ENCODE assay signal across 27 cellular contexts in genomic region chr11:129955282-129955681, GRCh38.
"Had no signal": no experiment of that assay in that cellular context is flagged by ENCODE, and none has a peak within 500 bp of the region (broad histone marks: within the 10 kb centered on the region; RNA-seq: fewer than 3 reads in every experiment).

No MANE protein-coding gene starts in this region.

- H3K27ac ChIP-seq: neural progenitor cell, ovary, parathyroid adenoma, psoas muscle, right lobe of liver, sigmoid colon, stomach, thoracic aorta, thyroid gland, tibial nerve, upper lobe of left lung, vagina had no signal

- H3K4me3 ChIP-seq: neural progenitor cell, ovary, psoas muscle, right lobe of liver, sigmoid colon, stomach, thoracic aorta, thyroid gland, tibial nerve, upper lobe of left lung, vagina had no signal

- H3K36me3 ChIP-seq: ovary had no signal

- H2AFZ ChIP-seq: neural progenitor cell, parathyroid adenoma had no signal

- H3K4me1 ChIP-seq: neural progenitor cell, parathyroid adenoma, psoas muscle, right lobe of liver, vagina had no signal

- H3K79me2 ChIP-seq: parathyroid adenoma had no signal

- H3K9me3 Mint-ChIP-seq: nephron; neural progenitor cell; stimulated activated effector memory CD8-positive, alpha-beta T cell treated with anti-CD3 and anti-CD28 coated beads, Interleukin-12 subunit alpha, Interleukin-12 subunit beta, amount 100 ng/mL, for 72 hours; stimulated activated naive B cell treated with anti-CD40 and anti-IgM and Interleukin-4, amounts not matched to agents 10 μg/mL and 1 μg/mL and 100 μg/mL, for 72 hours; stimulated activated naive CD8-positive, alpha-beta T cell treated with anti-CD3 and anti-CD28 coated beads, Interleukin-15, Interleukin-2, amounts not matched to agents 100 ng/mL and 50 ng/mL, for 24 hours had no signal

- H3K4me2 ChIP-seq: neural progenitor cell had no signal

- H3K27ac Mint-ChIP-seq: nephron; neural progenitor cell; progenitor cell of endocrine pancreas; stimulated activated effector memory CD8-positive, alpha-beta T cell treated with anti-CD3 and anti-CD28 coated beads, Interleukin-12 subunit alpha, Interleukin-12 subunit beta, amount 100 ng/mL, for 72 hours; stimulated activated naive B cell treated with anti-CD40 and anti-IgM and Interleukin-4, amounts not matched to agents 10 μg/mL and 1 μg/mL and 100 μg/mL, for 72 hours; stimulated activated naive CD8-positive, alpha-beta T cell treated with anti-CD3 and anti-CD28 coated beads, Interleukin-15, Interleukin-2, amounts not matched to agents 100 ng/mL and 50 ng/mL, for 24 hours had no signal

- DNase-seq: occipital lobe; ovary; posterior cingulate gyrus; psoas muscle; right cardiac atrium; right lobe of liver; sigmoid colon; small intestine; stimulated activated CD4-positive, alpha-beta T cell treated with anti-CD3 and anti-CD28 coated beads, Interleukin-15, amount 100 ng/mL, for 24 hours; stimulated activated CD4-positive, alpha-beta T cell treated with anti-CD3 and anti-CD28 coated beads, Interleukin-2, amount 100 ng/mL, for 24 hours; stimulated activated CD4-positive, alpha-beta T cell treated with anti-CD3 and anti-CD28 coated beads, Interleukin-2, amount 100 ng/mL, for 48 hours; stimulated activated CD4-positive, alpha-beta T cell treated with anti-CD3 and anti-CD28 coated beads, Interleukin-4, amount 100 ng/mL, for 24 hours; stimulated activated naive B cell treated with anti-CD40 and anti-IgM and Interleukin-4, amounts not matched to agents 10 μg/mL and 1 μg/mL and 100 μg/mL, for 72 hours; stimulated activated naive CD4-positive, alpha-beta T cell treated with Interleukin-2 at 50 U/mL for 16 hours; stomach; thyroid gland; trophoblast cell; upper lobe of left lung had no signal

- H3K27me3 ChIP-seq: neural progenitor cell, ovary, right lobe of liver, sigmoid colon, stomach, thyroid gland, tibial nerve, upper lobe of left lung, vagina had no signal

- H3K27me3 Mint-ChIP-seq: progenitor cell of endocrine pancreas; stimulated activated naive B cell treated with anti-CD40 and anti-IgM and Interleukin-4, amounts not matched to agents 10 μg/mL and 1 μg/mL and 100 μg/mL, for 72 hours; stimulated activated naive CD8-positive, alpha-beta T cell treated with anti-CD3 and anti-CD28 coated beads, Interleukin-15, Interleukin-2, amounts not matched to agents 100 ng/mL and 50 ng/mL, for 24 hours had no signal

- H3K4me3 Mint-ChIP-seq: nephron; neural progenitor cell; stimulated activated effector memory CD8-positive, alpha-beta T cell treated with anti-CD3 and anti-CD28 coated beads, Interleukin-12 subunit alpha, Interleukin-12 subunit beta, amount 100 ng/mL, for 72 hours; stimulated activated naive B cell treated with anti-CD40 and anti-IgM and Interleukin-4, amounts not matched to agents 10 μg/mL and 1 μg/mL and 100 μg/mL, for 72 hours; stimulated activated naive CD8-positive, alpha-beta T cell treated with anti-CD3 and anti-CD28 coated beads, Interleukin-15, Interleukin-2, amounts not matched to agents 100 ng/mL and 50 ng/mL, for 24 hours had no signal

- H3K9me3 ChIP-seq: ovary, psoas muscle, right lobe of liver, sigmoid colon, stomach, thoracic aorta, thyroid gland, tibial nerve, upper lobe of left lung, vagina had no signal
